In genomic region chr1:11443043-11443442, GRCh38 we compare ENCODE assay signal across 36 cellular contexts. TPM values are rescaled to one million over a fixed set of nuclear protein-coding genes. Genes with fewer than 3 reads are reported as not detected.
"Had no signal": no experiment of that assay in that cellular context is flagged by ENCODE, and none has a peak within 500 bp of the region (broad histone marks: within the 10 kb centered on the region; RNA-seq: fewer than 3 reads in every experiment).

No MANE protein-coding gene starts in this region.

- H3K27me3 ChIP-seq: adrenal gland, ascending aorta, body of pancreas, brain microvascular endothelial cell, cardiac muscle cell had no signal

- H3K9me3 Mint-ChIP-seq: activated naive CD4-positive, alpha-beta T cell treated with anti-CD3 and anti-CD28 coated beads for 36 hours; activated naive CD4-positive, alpha-beta T cell treated with anti-CD3 and anti-CD28 coated beads, Interleukin-2, amount 10 ng/mL, durations not matched to agents 7 days and 5 days; activated naive CD4-positive, alpha-beta T cell treated with anti-CD3 and anti-CD28 coated beads, Interleukin-2, amount 50 U/mL, for 72 hours; activated naive CD8-positive, alpha-beta T cell treated with anti-CD3 and anti-CD28 coated beads for 36 hours; activated naive CD8-positive, alpha-beta T cell treated with anti-CD3 and anti-CD28 coated beads, Interleukin-2, amount 10 ng/mL, durations not matched to agents 7 days and 5 days; activated naive CD8-positive, alpha-beta T cell treated with anti-CD3 and anti-CD28 coated beads, Interleukin-2, amount 50 U/mL, for 24 hours; activated T-cell treated with anti-CD3 and anti-CD28 coated beads, Interleukin-2, amount 50 U/mL, for 24 hours; activated T-cell treated with anti-CD3 and anti-CD28 coated beads, Interleukin-2, amount 50 U/mL, for 4 hours; activated T-cell treated with anti-CD3 and anti-CD28 coated beads, Interleukin-2, amount 50 U/mL, for 72 hours; activated T-helper 1 cell treated with anti-CD3 and anti-CD28 coated beads, Interleukin-12 subunit alpha, Interleukin-12 subunit beta, Interleukin-2, Interleukin-4 antibody, amounts not matched to agents 30 ng/mL and 10 ng/mL and 1 ng/mL, durations not matched to agents 14 hours and 24 hours and 36 hours; activated T-helper 17 cell treated with anti-CD3 and anti-CD28 coated beads, Interleukin-2, amount 50 U/mL, for 72 hours; activated T-helper 2 cell treated with anti-CD3 and anti-CD28 coated beads, Interferon-gamma antibody, Interleukin-2, Interleukin-4, amounts not matched to agents 10 μg/mL and 5 μg/mL and 100 μg/mL, durations not matched to agents 14 hours and 24 hours and 36 hours; central memory CD8-positive, alpha-beta T cell had no signal

- H3K4me1 Mint-ChIP-seq: activated naive CD4-positive, alpha-beta T cell treated with anti-CD3 and anti-CD28 coated beads, Interleukin-2, amount 10 ng/mL, durations not matched to agents 7 days and 5 days; activated naive CD8-positive, alpha-beta T cell treated with anti-CD3 and anti-CD28 coated beads for 36 hours; activated naive CD8-positive, alpha-beta T cell treated with anti-CD3 and anti-CD28 coated beads, Interleukin-2, amount 10 ng/mL, durations not matched to agents 7 days and 5 days; activated naive CD8-positive, alpha-beta T cell treated with anti-CD3 and anti-CD28 coated beads, Interleukin-2, amount 50 U/mL, for 24 hours; activated T-helper 17 cell treated with anti-CD3 and anti-CD28 coated beads, Interleukin-2, amount 50 U/mL, for 72 hours; central memory CD8-positive, alpha-beta T cell had no signal

- ATAC-seq: activated naive CD4-positive, alpha-beta T cell treated with anti-CD3 and anti-CD28 coated beads, Interleukin-2, amount 50 U/mL, for 72 hours; activated naive CD8-positive, alpha-beta T cell treated with anti-CD3 and anti-CD28 coated beads, Interleukin-2, amount 50 U/mL, for 24 hours; activated T-cell treated with anti-CD3 and anti-CD28 coated beads, Interleukin-2, amount 50 U/mL, for 4 hours; activated T-cell treated with anti-CD3 and anti-CD28 coated beads, Interleukin-2, amount 50 U/mL, for 72 hours; activated T-helper 17 cell treated with anti-CD3 and anti-CD28 coated beads, Interleukin-2, amount 50 U/mL, for 72 hours; body of pancreas had no signal

- H3K9me3 ChIP-seq: adrenal gland, ascending aorta, body of pancreas, breast epithelium had no signal

- H3K36me3 ChIP-seq: adrenal gland, ascending aorta, brain microvascular endothelial cell, breast epithelium, cardiac muscle cell had no signal

- H3K4me1 ChIP-seq: adrenal gland, ascending aorta, body of pancreas, breast epithelium had no signal

- H3K27me3 Mint-ChIP-seq: activated naive CD8-positive, alpha-beta T cell; activated naive CD8-positive, alpha-beta T cell treated with anti-CD3 and anti-CD28 coated beads for 36 hours; activated T-cell treated with anti-CD3 and anti-CD28 coated beads, Interleukin-2, amount 50 U/mL, for 24 hours had no signal

- H3K27ac Mint-ChIP-seq: activated naive CD4-positive, alpha-beta T cell treated with anti-CD3 and anti-CD28 coated beads for 36 hours; activated naive CD4-positive, alpha-beta T cell treated with anti-CD3 and anti-CD28 coated beads, Interleukin-2, amount 10 ng/mL, durations not matched to agents 7 days and 5 days; activated naive CD4-positive, alpha-beta T cell treated with anti-CD3 and anti-CD28 coated beads, Interleukin-2, amount 50 U/mL, for 72 hours; activated naive CD8-positive, alpha-beta T cell; activated naive CD8-positive, alpha-beta T cell treated with anti-CD3 and anti-CD28 coated beads for 36 hours; activated naive CD8-positive, alpha-beta T cell treated with anti-CD3 and anti-CD28 coated beads, Interleukin-2, amount 50 U/mL, for 24 hours; activated T-cell treated with anti-CD3 and anti-CD28 coated beads, Interleukin-2, amount 50 U/mL, for 24 hours; activated T-cell treated with anti-CD3 and anti-CD28 coated beads, Interleukin-2, amount 50 U/mL, for 72 hours; activated T-helper 1 cell treated with anti-CD3 and anti-CD28 coated beads, Interleukin-12 subunit alpha, Interleukin-12 subunit beta, Interleukin-2, Interleukin-4 antibody, amounts not matched to agents 30 ng/mL and 10 ng/mL and 1 ng/mL, durations not matched to agents 14 hours and 24 hours and 36 hours; activated T-helper 17 cell treated with anti-CD3 and anti-CD28 coated beads, Interleukin-2, amount 50 U/mL, for 72 hours; activated T-helper 2 cell treated with anti-CD3 and anti-CD28 coated beads, Interferon-gamma antibody, Interleukin-2, Interleukin-4, amounts not matched to agents 10 μg/mL and 5 μg/mL and 100 μg/mL, durations not matched to agents 14 hours and 24 hours and 36 hours had no signal

- H3K4me3 Mint-ChIP-seq: activated naive CD4-positive, alpha-beta T cell treated with anti-CD3 and anti-CD28 coated beads for 36 hours; activated naive CD4-positive, alpha-beta T cell treated with anti-CD3 and anti-CD28 coated beads, Interleukin-2, amount 10 ng/mL, durations not matched to agents 7 days and 5 days; activated naive CD8-positive, alpha-beta T cell; activated naive CD8-positive, alpha-beta T cell treated with anti-CD3 and anti-CD28 coated beads for 36 hours; activated naive CD8-positive, alpha-beta T cell treated with anti-CD3 and anti-CD28 coated beads, Interleukin-2, amount 10 ng/mL, durations not matched to agents 7 days and 5 days; activated naive CD8-positive, alpha-beta T cell treated with anti-CD3 and anti-CD28 coated beads, Interleukin-2, amount 50 U/mL, for 24 hours; activated T-cell treated with anti-CD3 and anti-CD28 coated beads, Interleukin-2, amount 50 U/mL, for 24 hours; activated T-cell treated with anti-CD3 and anti-CD28 coated beads, Interleukin-2, amount 50 U/mL, for 4 hours; activated T-cell treated with anti-CD3 and anti-CD28 coated beads, Interleukin-2, amount 50 U/mL, for 72 hours; activated T-helper 1 cell treated with anti-CD3 and anti-CD28 coated beads, Interleukin-12 subunit alpha, Interleukin-12 subunit beta, Interleukin-2, Interleukin-4 antibody, amounts not matched to agents 30 ng/mL and 10 ng/mL and 1 ng/mL, durations not matched to agents 14 hours and 24 hours and 36 hours; activated T-helper 17 cell treated with anti-CD3 and anti-CD28 coated beads, Interleukin-2, amount 50 U/mL, for 72 hours; central memory CD8-positive, alpha-beta T cell had no signal

- H3K4me3 ChIP-seq: adrenal gland, ascending aorta, body of pancreas, breast epithelium, cardiac muscle cell had no signal

- DNase-seq: activated effector memory CD4-positive, alpha-beta T cell treated with anti-CD3 and anti-CD28 coated beads, Interleukin-2, amount 50 U/mL, for 16 hours; activated effector memory CD4-positive, alpha-beta T cell treated with Interleukin-2 at 50 U/mL for 16 hours; activated gamma-delta T cell; activated gamma-delta T cell treated with Interleukin-2 at 50 U/mL for 16 hours; activated naive CD4-positive, alpha-beta T cell; activated naive CD4-positive, alpha-beta T cell treated with anti-CD3 and anti-CD28 coated beads for 36 hours; activated naive CD4-positive, alpha-beta T cell treated with anti-CD3 and anti-CD28 coated beads, Interleukin-2, amount 10 ng/mL, durations not matched to agents 7 days and 5 days; activated naive CD4-positive, alpha-beta T cell treated with anti-CD3 and anti-CD28 coated beads, Interleukin-2, amount 50 U/mL, for 16 hours; activated naive CD8-positive, alpha-beta T cell treated with anti-CD3 and anti-CD28 coated beads for 36 hours; activated naive CD8-positive, alpha-beta T cell treated with anti-CD3 and anti-CD28 coated beads, Interleukin-2, amount 10 ng/mL, durations not matched to agents 7 days and 5 days; activated naive CD8-positive, alpha-beta T cell treated with anti-CD3 and anti-CD28 coated beads, Interleukin-2, amount 50 U/mL, for 24 hours; activated T-cell treated with anti-CD3 and anti-CD28 coated beads, Interleukin-2, amount 50 U/mL, for 1 hour; activated T-cell treated with anti-CD3 and anti-CD28 coated beads, Interleukin-2, amount 50 U/mL, for 24 hours; activated T-cell treated with anti-CD3 and anti-CD28 coated beads, Interleukin-2, amount 50 U/mL, for 4 hours; activated T-cell treated with anti-CD3 and anti-CD28 coated beads, Interleukin-2, amount 50 U/mL, for 48 hours; activated T-cell treated with anti-CD3 and anti-CD28 coated beads, Interleukin-2, amount 50 U/mL, for 72 hours; adrenal gland; amniotic stem cell; amygdala; anterior cingulate cortex; aorta; body of pancreas; brain microvascular endothelial cell; caudate nucleus; central memory CD4-positive, alpha-beta T cell; cerebellar nuclear complex had no signal

- H3K36me3 Mint-ChIP-seq: activated naive CD4-positive, alpha-beta T cell treated with anti-CD3 and anti-CD28 coated beads, Interleukin-2, amount 10 ng/mL, durations not matched to agents 7 days and 5 days; activated naive CD4-positive, alpha-beta T cell treated with anti-CD3 and anti-CD28 coated beads, Interleukin-2, amount 50 U/mL, for 72 hours; activated naive CD8-positive, alpha-beta T cell; activated naive CD8-positive, alpha-beta T cell treated with anti-CD3 and anti-CD28 coated beads for 36 hours; activated naive CD8-positive, alpha-beta T cell treated with anti-CD3 and anti-CD28 coated beads, Interleukin-2, amount 10 ng/mL, durations not matched to agents 7 days and 5 days had no signal

- H3K27ac ChIP-seq: adrenal gland, ascending aorta, body of pancreas, brain microvascular endothelial cell, breast epithelium, cardiac muscle cell had no signal

RNA-seq across cellular contexts. Expression of gene DISP3, which starts 35.9 kb away (rescaled TPM):
- total RNA-seq: ascending aorta, bronchial epithelial cell had no signal
- polyA plus RNA-seq: aorta had no signal
